8 cellular contexts compared by ENCODE assay signal in the genomic region with DNA sequence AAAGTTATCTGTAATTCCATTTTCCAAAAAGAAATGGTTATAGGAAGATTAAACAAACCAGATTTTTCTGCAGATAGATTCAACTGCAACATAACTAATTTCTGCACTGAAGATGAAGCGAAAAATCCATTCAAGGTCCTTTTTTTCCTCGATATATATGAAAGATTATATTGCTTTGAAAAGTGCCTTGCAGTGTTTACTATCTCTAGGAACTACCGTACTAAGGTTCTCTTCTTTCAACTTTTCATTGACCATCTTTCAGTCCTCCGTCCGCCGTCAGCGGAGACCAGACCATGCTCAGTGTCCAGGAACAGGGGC. TPM values are rescaled to one million over a fixed set of nuclear protein-coding genes. Genes with fewer than 3 reads are reported as not detected.
DNase-seq lines count a peak whose midpoint lies in the region; ATAC-seq and TF ChIP-seq lines count a peak whose summit lies in the region.

No MANE protein-coding gene starts in this region.

- intact Hi-C loops in activated CD4-positive, alpha-beta T cell treated with anti-CD3 and anti-CD28 coated beads, Interleukin-2, amount 10 ng/mL, durations not matched to agents 24 days and 14 days (cut with micrococcal nuclease): no loop called here
- intact Hi-C loops in left lung (cut with DNase I): no loop called here
- intact Hi-C loops in testis (cut with DNase I; ENCODE audit: low total_unique reads): no loop called here
- intact Hi-C loops in posterior cingulate gyrus (cut with DNase I): no loop called here

- no peak for TF ChIP-seq POLR2A in testis (IDR thresholded peaks at IDR 0.05)

- peaks cover 5% of the 10 kb centered on the region for H3K9me3 Mint-ChIP-seq in activated CD4-positive, alpha-beta T cell treated with anti-CD3 and anti-CD28 coated beads, Interleukin-2, amount 10 ng/mL, durations not matched to agents 24 days and 14 days

- H3K27ac Mint-ChIP-seq in activated CD4-positive, alpha-beta T cell treated with anti-CD3 and anti-CD28 coated beads, Interleukin-2, amount 10 ng/mL, durations not matched to agents 24 days and 14 days: peak overlapping the region; percentile 70

- peak overlapping the region; percentile 86 for H3K4me3 Mint-ChIP-seq in activated CD4-positive, alpha-beta T cell treated with anti-CD3 and anti-CD28 coated beads, Interleukin-2, amount 10 ng/mL, durations not matched to agents 24 days and 14 days

- no peak for DNase-seq in activated CD4-positive, alpha-beta T cell treated with anti-CD3 and anti-CD28 coated beads, Interleukin-2, amount 10 ng/mL, durations not matched to agents 24 days and 14 days
- no peak for DNase-seq in activated CD4-positive, alpha-beta T cell treated with anti-CD3 and anti-CD28 coated beads for 4 hours
- DNase-seq in left lung (no peak), testis (no peak), posterior cingulate gyrus (no peak), NCI-H1694 treated with DMSO at 0.1 percent for 48 hours (lab: John Stamatoyannopoulos, UW) (no peak)

- peaks cover 26% of the 10 kb centered on the region for H3K36me3 Mint-ChIP-seq in activated CD4-positive, alpha-beta T cell treated with anti-CD3 and anti-CD28 coated beads, Interleukin-2, amount 10 ng/mL, durations not matched to agents 24 days and 14 days (ENCODE audit: low read depth)

- WGBS in testis, 2 donors: 3% methylated on average over 7 of the region's 7 CpGs

- peaks cover 19% of the 10 kb centered on the region for H3K27me3 Mint-ChIP-seq in activated CD4-positive, alpha-beta T cell treated with anti-CD3 and anti-CD28 coated beads, Interleukin-2, amount 10 ng/mL, durations not matched to agents 24 days and 14 days

- peaks cover 15% of the 10 kb centered on the region for H3K4me1 Mint-ChIP-seq in activated CD4-positive, alpha-beta T cell treated with anti-CD3 and anti-CD28 coated beads, Interleukin-2, amount 10 ng/mL, durations not matched to agents 24 days and 14 days

- peaks cover 8 to 33% of the 10 kb centered on the region in 2 donors for H3K4me1 ChIP-seq in left lung
- peaks cover 20% of the 10 kb centered on the region for H3K4me1 ChIP-seq in testis

- H3K36me3 ChIP-seq in left lung (peaks cover 0 to 15% of the 10 kb centered on the region in 2 donors), testis (ENCODE audit: low read depth, missing control alignments) (no peaks in the 10 kb centered on the region)

- H3K4me3 ChIP-seq in left lung (peak overlapping the region; percentile 63 to 77), testis (peak overlapping the region; percentile 55 to 80)

- TF ChIP-seq CTCF in left lung (IDR thresholded peaks at IDR 0.05): no peak
- no peak for TF ChIP-seq CTCF in testis (IDR thresholded peaks at IDR 0.05)

- H3K27ac ChIP-seq in angular gyrus (ENCODE audit: low read depth, low read length) (peak overlapping the region; percentile 86), left lung (peak overlapping the region; percentile 75 to 86), testis (peak overlapping the region; percentile 86 to 91)

- no peaks in the 10 kb centered on the region for H3K9me3 ChIP-seq in left lung
- no peaks in the 10 kb centered on the region for H3K9me3 ChIP-seq in testis

- ATAC-seq in left lung: no peak
- no peak for ATAC-seq in HG02623 (IDR thresholded peaks at IDR 0.05; ENCODE audit: unreplicated experiment)

- H3K27me3 ChIP-seq in left lung (peaks cover 0 to 23% of the 10 kb centered on the region in 2 donors), testis (no peaks in the 10 kb centered on the region)

RNA-seq across cellular contexts. Expression of gene ZNF322, which starts 0.5 kb away (rescaled TPM):
- total RNA-seq in activated CD4-positive, alpha-beta T cell treated with anti-CD3 and anti-CD28 coated beads, Interleukin-2, amount 10 ng/mL, durations not matched to agents 24 days and 14 days: 9.8 and 11.0 TPM in 2 replicates
- total RNA-seq in left lung (10 to 100 TPM; 21.2 to 23.8 TPM), testis (10 to 100 TPM; 28.9 to 36.5 TPM)
- polyA plus RNA-seq in testis (ENCODE audit: insufficient read depth, low read depth, low replicate concordance): 16.3 TPM
